16 cellular contexts compared by ENCODE assay signal in the genomic region with DNA sequence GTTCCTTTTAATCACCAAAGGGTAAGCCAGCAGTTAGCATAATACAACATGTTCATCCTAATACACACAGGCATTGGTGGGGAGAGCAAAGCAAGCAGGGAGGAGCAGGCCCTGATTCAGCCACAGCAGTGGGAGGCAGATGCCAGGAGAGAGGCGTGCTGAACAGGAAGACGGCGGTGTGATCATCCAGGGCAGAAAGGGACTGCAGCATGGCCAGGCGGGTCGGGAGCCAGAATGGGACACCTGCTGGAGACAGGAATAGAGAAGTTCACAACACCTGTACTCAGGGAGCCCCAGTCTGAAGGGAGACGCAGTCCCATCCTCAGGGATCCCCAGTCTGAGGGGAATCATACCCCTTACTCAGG.
"Had no signal": no experiment of that assay in that cellular context is flagged by ENCODE, and none has a peak within 500 bp of the region (broad histone marks: within the 10 kb centered on the region; RNA-seq: fewer than 3 reads in every experiment).

No MANE protein-coding gene starts in this region.

- H3K4me3 ChIP-seq: gastrocnemius medialis, heart left ventricle, psoas muscle, skin epidermis, tibial nerve, vagina had no signal

- DNase-seq: activated CD4-positive, alpha-beta T cell treated with anti-CD3 and anti-CD28 coated beads, Interleukin-2, amount 10 ng/mL, durations not matched to agents 7 days and 5 days; activated CD8-positive, alpha-beta T cell treated with anti-CD3 and anti-CD28 coated beads, Interleukin-2, amount 10 ng/mL, durations not matched to agents 7 days and 5 days; activated naive CD4-positive, alpha-beta T cell treated with Interleukin-2 at 50 U/mL for 16 hours; activated naive CD8-positive, alpha-beta T cell treated with anti-CD3 and anti-CD28 coated beads, Interleukin-2, amount 10 ng/mL, durations not matched to agents 7 days and 5 days; activated T-cell treated with anti-CD3 and anti-CD28 coated beads, Interleukin-2, amount 50 U/mL, for 24 hours; gastrocnemius medialis; heart left ventricle; psoas muscle; right cardiac atrium had no signal

- H3K27me3 ChIP-seq: tibial nerve, vagina had no signal

- H3K27ac Mint-ChIP-seq: activated CD4-positive, alpha-beta T cell treated with anti-CD3 and anti-CD28 coated beads, Interleukin-2, amount 10 ng/mL, durations not matched to agents 7 days and 5 days; activated CD8-positive, alpha-beta T cell treated with anti-CD3 and anti-CD28 coated beads, Interleukin-2, amount 10 ng/mL, durations not matched to agents 7 days and 5 days; activated naive CD8-positive, alpha-beta T cell treated with anti-CD3 and anti-CD28 coated beads, Interleukin-2, amount 10 ng/mL, durations not matched to agents 7 days and 5 days; activated T-cell treated with anti-CD3 and anti-CD28 coated beads, Interleukin-2, amount 50 U/mL, for 24 hours; activated T-helper 2 cell treated with anti-CD3 and anti-CD28 coated beads, Interferon-gamma antibody, Interleukin-2, Interleukin-4, amounts not matched to agents 10 μg/mL and 5 μg/mL and 100 μg/mL, durations not matched to agents 14 hours and 24 hours and 36 hours; memory B cell; stimulated activated naive CD8-positive, alpha-beta T cell treated with anti-CD3 and anti-CD28 coated beads, Interleukin-15, Interleukin-2, amounts not matched to agents 100 ng/mL and 50 ng/mL, for 24 hours had no signal

- H3K9me3 Mint-ChIP-seq: activated CD4-positive, alpha-beta T cell treated with anti-CD3 and anti-CD28 coated beads, Interleukin-2, amount 10 ng/mL, durations not matched to agents 7 days and 5 days; activated naive CD8-positive, alpha-beta T cell treated with anti-CD3 and anti-CD28 coated beads, Interleukin-2, amount 10 ng/mL, durations not matched to agents 7 days and 5 days; activated T-cell treated with anti-CD3 and anti-CD28 coated beads, Interleukin-2, amount 50 U/mL, for 24 hours; activated T-helper 2 cell treated with anti-CD3 and anti-CD28 coated beads, Interferon-gamma antibody, Interleukin-2, Interleukin-4, amounts not matched to agents 10 μg/mL and 5 μg/mL and 100 μg/mL, durations not matched to agents 14 hours and 24 hours and 36 hours; neural crest cell had no signal

- H3K4me1 ChIP-seq: gastrocnemius medialis, heart left ventricle, psoas muscle, tibial nerve, vagina had no signal

- H3K4me1 Mint-ChIP-seq: activated CD4-positive, alpha-beta T cell treated with anti-CD3 and anti-CD28 coated beads, Interleukin-2, amount 10 ng/mL, durations not matched to agents 7 days and 5 days; activated naive CD8-positive, alpha-beta T cell treated with anti-CD3 and anti-CD28 coated beads, Interleukin-2, amount 10 ng/mL, durations not matched to agents 7 days and 5 days; memory B cell; neural crest cell had no signal

- H3K36me3 ChIP-seq: gastrocnemius medialis, heart left ventricle, tibial nerve, vagina had no signal

- H3K27ac ChIP-seq: gastrocnemius medialis, heart left ventricle, psoas muscle, tibial nerve, vagina had no signal

- H3K9me3 ChIP-seq: gastrocnemius medialis, psoas muscle, vagina had no signal

- H3K36me3 Mint-ChIP-seq: activated naive CD8-positive, alpha-beta T cell treated with anti-CD3 and anti-CD28 coated beads, Interleukin-2, amount 10 ng/mL, durations not matched to agents 7 days and 5 days; memory B cell had no signal

- H3K4me3 Mint-ChIP-seq: activated CD4-positive, alpha-beta T cell treated with anti-CD3 and anti-CD28 coated beads, Interleukin-2, amount 10 ng/mL, durations not matched to agents 7 days and 5 days; activated CD8-positive, alpha-beta T cell treated with anti-CD3 and anti-CD28 coated beads, Interleukin-2, amount 10 ng/mL, durations not matched to agents 7 days and 5 days; activated naive CD8-positive, alpha-beta T cell treated with anti-CD3 and anti-CD28 coated beads, Interleukin-2, amount 10 ng/mL, durations not matched to agents 7 days and 5 days; activated T-cell treated with anti-CD3 and anti-CD28 coated beads, Interleukin-2, amount 50 U/mL, for 24 hours; memory B cell; neural crest cell; stimulated activated naive CD8-positive, alpha-beta T cell treated with anti-CD3 and anti-CD28 coated beads, Interleukin-15, Interleukin-2, amounts not matched to agents 100 ng/mL and 50 ng/mL, for 24 hours had no signal
